ENCODE assay signal across 25 cellular contexts in the genomic region with DNA sequence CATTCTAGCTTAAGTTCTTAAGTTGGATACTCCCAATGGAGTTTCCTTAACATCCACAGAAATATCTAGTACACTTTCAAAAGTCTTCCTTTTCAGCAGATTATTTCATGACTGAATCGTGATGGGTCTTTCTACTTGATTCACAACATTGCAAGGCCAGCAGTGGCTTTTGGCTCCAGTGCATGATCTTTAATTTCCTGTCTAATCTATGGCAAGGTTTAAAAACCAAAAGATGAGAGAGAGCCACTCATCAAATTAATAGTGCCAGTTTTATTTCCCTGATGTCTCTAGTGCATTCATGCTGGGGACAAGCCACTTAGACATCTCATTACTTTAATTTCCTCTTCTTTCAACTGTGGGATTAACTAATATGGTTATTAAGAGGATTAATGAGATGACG.
DNase-seq lines count a peak whose midpoint lies in the region; ATAC-seq and TF ChIP-seq lines count a peak whose summit lies in the region.
"Had no signal": no experiment of that assay in that cellular context is flagged by ENCODE, and none has a peak within 500 bp of the region (broad histone marks: within the 10 kb centered on the region; RNA-seq: fewer than 3 reads in every experiment).

No MANE protein-coding gene starts in this region.

- H3K27ac ChIP-seq in GM23338 (ENCODE audit: low read depth) (no peak overlapping the region), VCaP (peak overlapping the region; percentile 60; the same call in 1 of the 2 replicates), right cardiac atrium (ENCODE audit: low read length) (no peak overlapping the region)
- H3K27ac ChIP-seq: 22Rv1, Peyer's patch, SK-N-MC had no signal

- H3K4me2 ChIP-seq in GM23338 = no peak overlapping the region

- peak; percentile 38 for DNase-seq in NCI-H1092 treated with DMSO at 0.1 percent for 48 hours (lab: John Stamatoyannopoulos, UW)
- no peak for DNase-seq in NCI-H1092 (lab: John Stamatoyannopoulos, UW)
- DNase-seq in GM23338 (ENCODE audit: low spot score) = no peak
- peak; percentile 80 for DNase-seq in NCI-H748 (lab: John Stamatoyannopoulos, UW; ENCODE audit: unreplicated experiment)
- no peak for DNase-seq in right cardiac atrium
- DNase-seq: Caco-2; CD8-positive, alpha-beta T cell; DMS79 treated with DMSO at 0.1 percent for 48 hours; GF-D8; IMR-90; KG1; MG63; NCI-H1694; NCI-H226; NCI-H510A treated with DMSO at 0.1 percent for 48 hours; OCI-M1; Peyer's patch; SHP77 treated with DMSO at 0.1 percent for 48 hours had no signal

- H3F3A ChIP-seq in GM23338 (replicated peaks; ENCODE audit: low read depth) = no peaks in the 10 kb centered on the region

- H3K9me2 ChIP-seq in GM23338 (ENCODE audit: insufficient read depth) = no peaks in the 10 kb centered on the region; the same call in 1 of the 2 replicates

- no peaks in the 10 kb centered on the region for H3K27me3 ChIP-seq in GM23338 (ENCODE audit: insufficient read depth)
- no peaks in the 10 kb centered on the region for H3K27me3 ChIP-seq in right cardiac atrium (ENCODE audit: control insufficient read depth, insufficient read depth)
- H3K27me3 ChIP-seq: MG63, Peyer's patch had no signal

- H3K4me3 ChIP-seq in GM23338 (no peak overlapping the region), right cardiac atrium (ENCODE audit: low read length) (no peak overlapping the region)
- H3K4me3 ChIP-seq: MG63, Peyer's patch, SK-N-MC had no signal

- no peaks in the 10 kb centered on the region for H3K36me3 Mint-ChIP-seq in GM23338 (ENCODE audit: low read depth)
- H3K36me3 Mint-ChIP-seq: CD8-positive, alpha-beta T cell had no signal

- H3K4me1 Mint-ChIP-seq in GM23338 = peaks cover 7% of the 10 kb centered on the region
- H3K4me1 Mint-ChIP-seq: B cell had no signal

- H3K9me3 ChIP-seq in right cardiac atrium (ENCODE audit: control insufficient read depth, low read length) = no peaks in the 10 kb centered on the region
- H3K9me3 ChIP-seq: MG63, Peyer's patch had no signal

- H4K20me1 ChIP-seq in GM23338 (replicated peaks; ENCODE audit: insufficient read depth) = no peaks in the 10 kb centered on the region

- H3K79me2 ChIP-seq in GM23338 (replicated peaks; ENCODE audit: insufficient read depth) = no peaks in the 10 kb centered on the region

- no peak overlapping the region for H3K4me3 Mint-ChIP-seq in GM23338
- H3K4me3 Mint-ChIP-seq: B cell; CD8-positive, alpha-beta T cell had no signal

- TF ChIP-seq CTCF in GM23338 (conservative IDR thresholded peaks at IDR 0.05; ENCODE audit: low read depth in 2 of 2) (no peak), VCaP (conservative IDR thresholded peaks at IDR 0.05) (no peak)

- ATAC-seq in GM23338 (no peak), GM18505 (IDR thresholded peaks at IDR 0.05; ENCODE audit: unreplicated experiment) (no peak), HG03442 (IDR thresholded peaks at IDR 0.05; ENCODE audit: unreplicated experiment) (no peak), right cardiac atrium (no peak)
- ATAC-seq: CD8-positive, alpha-beta T cell; HCT116 had no signal

- H3K27ac Mint-ChIP-seq in GM23338 = no peak overlapping the region
- H3K27ac Mint-ChIP-seq: B cell; CD8-positive, alpha-beta T cell had no signal

- H3K9me3 Mint-ChIP-seq in GM23338 = no peaks in the 10 kb centered on the region; the same call in 2 of the 3 replicates
- H3K9me3 Mint-ChIP-seq: CD8-positive, alpha-beta T cell had no signal

- intact Hi-C loops in right cardiac atrium (cut with DNase I) = no loop called here

- no peaks in the 10 kb centered on the region for H3K27me3 Mint-ChIP-seq in GM23338 (ENCODE audit: insufficient read depth, low read depth, poor library complexity)

- H2AFZ ChIP-seq in GM23338 = peak overlapping the region; percentile 43; the same call in 1 of the 2 replicates

- WGBS in right cardiac atrium = 44% methylated on average over 2 of the region's 2 CpGs

- TF ChIP-seq POLR2A in GM18505 (IDR thresholded peaks at IDR 0.05; ENCODE audit: borderline replicate concordance, extremely low read depth, insufficient read depth, insufficient read length) = no peak

- H3K4me1 ChIP-seq in GM23338 (ENCODE audit: insufficient read depth) (no peaks in the 10 kb centered on the region; the same call in 1 of the 2 replicates), right cardiac atrium (ENCODE audit: control insufficient read depth, insufficient read depth, low read length) (no peaks in the 10 kb centered on the region)
- H3K4me1 ChIP-seq: Caco-2, Peyer's patch had no signal

- H3K36me3 ChIP-seq in GM23338 (ENCODE audit: insufficient read depth) = no peaks in the 10 kb centered on the region
- H3K36me3 ChIP-seq: MG63, Peyer's patch had no signal

TF ChIP-seq in GM23338, 12 proteins besides CTCF, POLR2A, EP300 and RAD21 (continues in another document):
- TF ChIP-seq, protein P1, sequence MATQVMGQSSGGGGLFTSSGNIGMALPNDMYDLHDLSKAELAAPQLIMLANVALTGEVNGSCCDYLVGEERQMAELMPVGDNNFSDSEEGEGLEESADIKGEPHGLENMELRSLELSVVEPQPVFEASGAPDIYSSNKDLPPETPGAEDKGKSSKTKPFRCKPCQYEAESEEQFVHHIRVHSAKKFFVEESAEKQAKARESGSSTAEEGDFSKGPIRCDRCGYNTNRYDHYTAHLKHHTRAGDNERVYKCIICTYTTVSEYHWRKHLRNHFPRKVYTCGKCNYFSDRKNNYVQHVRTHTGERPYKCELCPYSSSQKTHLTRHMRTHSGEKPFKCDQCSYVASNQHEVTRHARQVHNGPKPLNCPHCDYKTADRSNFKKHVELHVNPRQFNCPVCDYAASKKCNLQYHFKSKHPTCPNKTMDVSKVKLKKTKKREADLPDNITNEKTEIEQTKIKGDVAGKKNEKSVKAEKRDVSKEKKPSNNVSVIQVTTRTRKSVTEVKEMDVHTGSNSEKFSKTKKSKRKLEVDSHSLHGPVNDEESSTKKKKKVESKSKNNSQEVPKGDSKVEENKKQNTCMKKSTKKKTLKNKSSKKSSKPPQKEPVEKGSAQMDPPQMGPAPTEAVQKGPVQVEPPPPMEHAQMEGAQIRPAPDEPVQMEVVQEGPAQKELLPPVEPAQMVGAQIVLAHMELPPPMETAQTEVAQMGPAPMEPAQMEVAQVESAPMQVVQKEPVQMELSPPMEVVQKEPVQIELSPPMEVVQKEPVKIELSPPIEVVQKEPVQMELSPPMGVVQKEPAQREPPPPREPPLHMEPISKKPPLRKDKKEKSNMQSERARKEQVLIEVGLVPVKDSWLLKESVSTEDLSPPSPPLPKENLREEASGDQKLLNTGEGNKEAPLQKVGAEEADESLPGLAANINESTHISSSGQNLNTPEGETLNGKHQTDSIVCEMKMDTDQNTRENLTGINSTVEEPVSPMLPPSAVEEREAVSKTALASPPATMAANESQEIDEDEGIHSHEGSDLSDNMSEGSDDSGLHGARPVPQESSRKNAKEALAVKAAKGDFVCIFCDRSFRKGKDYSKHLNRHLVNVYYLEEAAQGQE (IDR thresholded peaks at IDR 0.05; ENCODE audit: unreplicated experiment) = no peak
- TF ChIP-seq POLR2AphosphoS5 (IDR thresholded peaks at IDR 0.05; ENCODE audit: low read depth) (no peak), ZNF331 (CRISPR knock-in tag; IDR thresholded peaks at IDR 0.05; ENCODE audit: low read depth) (no peak), NANOG (IDR thresholded peaks at IDR 0.05; ENCODE audit: borderline replicate concordance) (no peak), ZNF114 (CRISPR knock-in tag; IDR thresholded peaks at IDR 0.05) (no peak), EZH2 (IDR thresholded peaks at IDR 0.05; ENCODE audit: low read depth, unreplicated experiment) (no peak), JUNB (IDR thresholded peaks at IDR 0.05; ENCODE audit: unreplicated experiment) (no peak), EZH2phosphoT487 (IDR thresholded peaks at IDR 0.05; ENCODE audit: unreplicated experiment) (no peak), STAT1 (IDR thresholded peaks at IDR 0.05; ENCODE audit: unreplicated experiment) (no peak), CREB1 (CRISPR knock-in tag; IDR thresholded peaks at IDR 0.05; ENCODE audit: low read depth) (no peak)
- TF ChIP-seq, protein P2, sequence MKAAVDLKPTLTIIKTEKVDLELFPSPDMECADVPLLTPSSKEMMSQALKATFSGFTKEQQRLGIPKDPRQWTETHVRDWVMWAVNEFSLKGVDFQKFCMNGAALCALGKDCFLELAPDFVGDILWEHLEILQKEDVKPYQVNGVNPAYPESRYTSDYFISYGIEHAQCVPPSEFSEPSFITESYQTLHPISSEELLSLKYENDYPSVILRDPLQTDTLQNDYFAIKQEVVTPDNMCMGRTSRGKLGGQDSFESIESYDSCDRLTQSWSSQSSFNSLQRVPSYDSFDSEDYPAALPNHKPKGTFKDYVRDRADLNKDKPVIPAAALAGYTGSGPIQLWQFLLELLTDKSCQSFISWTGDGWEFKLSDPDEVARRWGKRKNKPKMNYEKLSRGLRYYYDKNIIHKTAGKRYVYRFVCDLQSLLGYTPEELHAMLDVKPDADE (IDR thresholded peaks at IDR 0.05) = no peak

Comparison
In these comparisons a context has a peak if more than half of its experiments do, and no peak if none do; other contexts are left out.
1. DNase-seq: peak in NCI-H1092 treated with DMSO at 0.1 percent for 48 hours (single experiment) and NCI-H748 (single experiment); none in NCI-H1092 (single experiment), GM23338 (single experiment) and right cardiac atrium (0 of 3).